31 cellular contexts compared by ENCODE assay signal in the genomic region with DNA sequence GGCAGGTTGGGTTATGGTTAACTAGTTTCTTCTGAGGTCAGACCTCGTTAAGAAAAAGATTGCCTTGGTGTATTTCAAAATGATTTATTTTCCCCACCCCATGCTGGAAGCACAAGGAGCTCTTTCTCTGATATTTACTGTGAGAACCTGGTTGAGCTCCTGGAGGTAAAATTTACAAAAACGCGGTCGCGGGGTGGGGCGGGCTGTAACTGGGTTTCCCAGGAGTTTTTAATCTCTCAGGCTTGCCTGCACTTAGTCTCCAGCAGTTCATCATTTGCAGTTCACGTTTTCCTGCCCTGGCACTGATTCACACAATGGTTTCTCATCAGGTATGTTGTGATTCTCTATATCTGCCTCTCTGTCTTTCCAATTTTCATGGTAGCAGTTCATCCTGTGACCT.
"Had no signal": no experiment of that assay in that cellular context is flagged by ENCODE, and none has a peak within 500 bp of the region (broad histone marks: within the 10 kb centered on the region; RNA-seq: fewer than 3 reads in every experiment).

No MANE protein-coding gene starts in this region.

- DNase-seq: activated B cell treated with CpG ODN at 0.5 μM for 24 hours; activated CD4-positive, alpha-beta memory T cell treated with anti-CD3 and anti-CD28 coated beads for 36 hours; activated CD4-positive, alpha-beta T cell treated with anti-CD3 and anti-CD28 coated beads for 4 hours; activated CD4-positive, alpha-beta T cell treated with anti-CD3 and anti-CD28 coated beads, Interleukin-2, amount 10 ng/mL, durations not matched to agents 24 days and 14 days; activated CD4-positive, alpha-beta T cell treated with anti-CD3 and anti-CD28 coated beads, Interleukin-2, amount 50 U/mL, for 1 hour; activated CD4-positive, alpha-beta T cell treated with anti-CD3 and anti-CD28 coated beads, Interleukin-2, amount 50 U/mL, for 4 hours; activated CD4-positive, CD25-positive, alpha-beta regulatory T cell treated with anti-CD3 and anti-CD28 coated beads, Interleukin-2, amount 50 U/mL, for 72 hours; activated CD8-positive, alpha-beta memory T cell treated with anti-CD3 and anti-CD28 coated beads, Interleukin-2, amount 50 U/mL, for 4 hours; activated CD8-positive, alpha-beta T cell treated with anti-CD3 and anti-CD28 coated beads for 36 hours; activated effector memory CD4-positive, alpha-beta T cell treated with anti-CD3 and anti-CD28 coated beads, Interleukin-2, amount 50 U/mL, for 16 hours; activated gamma-delta T cell treated with Interleukin-2 at 50 U/mL for 16 hours; activated naive CD4-positive, alpha-beta T cell; activated naive CD4-positive, alpha-beta T cell treated with anti-CD3 and anti-CD28 coated beads for 36 hours; activated naive CD8-positive, alpha-beta T cell treated with anti-CD3 and anti-CD28 coated beads, Interleukin-2, amount 10 ng/mL, durations not matched to agents 7 days and 5 days; activated naive CD8-positive, alpha-beta T cell treated with anti-CD3 and anti-CD28 coated beads, Interleukin-2, amount 50 U/mL, for 24 hours; activated T-cell treated with anti-CD3 and anti-CD28 coated beads for 4 hours; activated T-cell treated with anti-CD3 and anti-CD28 coated beads, Interleukin-2, amount 50 U/mL, for 1 hour; activated T-cell treated with anti-CD3 and anti-CD28 coated beads, Interleukin-2, amount 50 U/mL, for 4 hours; activated T-cell treated with anti-CD3 and anti-CD28 coated beads, Interleukin-2, amount 50 U/mL, for 72 hours; amygdala; anterior cingulate cortex; brain microvascular endothelial cell; central memory CD4-positive, alpha-beta T cell; T-helper 1 cell; T-helper 2 cell; T-helper 9 cell had no signal

- ATAC-seq: activated CD8-positive, alpha-beta T cell treated with anti-CD3 and anti-CD28 coated beads for 36 hours; activated naive CD8-positive, alpha-beta T cell treated with anti-CD3 and anti-CD28 coated beads, Interleukin-2, amount 50 U/mL, for 24 hours; activated T-cell treated with anti-CD3 and anti-CD28 coated beads, Interleukin-2, amount 50 U/mL, for 4 hours; activated T-cell treated with anti-CD3 and anti-CD28 coated beads, Interleukin-2, amount 50 U/mL, for 72 hours; activated T-helper 17 cell treated with anti-CD3 and anti-CD28 coated beads, Interleukin-2, amount 50 U/mL, for 72 hours had no signal

- H3K4me1 ChIP-seq: ascending aorta, breast epithelium had no signal

- H3K36me3 ChIP-seq: ascending aorta, brain microvascular endothelial cell, breast epithelium had no signal

- H3K4me3 ChIP-seq: ascending aorta, breast epithelium had no signal

- H3K27me3 ChIP-seq: ascending aorta, brain microvascular endothelial cell, breast epithelium had no signal

- H3K27ac ChIP-seq: ascending aorta, brain microvascular endothelial cell, breast epithelium, VCaP had no signal

- FAIRE-seq: TTC549 had no signal
